ENCODE assay signal across 8 cellular contexts in genomic region chr12:27142102-27142721, GRCh38. TPM values are rescaled to one million over a fixed set of nuclear protein-coding genes. Genes with fewer than 3 reads are reported as not detected.
DNase-seq lines count a peak whose midpoint lies in the region; ATAC-seq and TF ChIP-seq lines count a peak whose summit lies in the region.

No MANE protein-coding gene starts in this region.

- in situ Hi-C loops in IMR-90 (cut with MboI; ENCODE audit: low sequenced_read_pairs), result no loop called here

- no peak overlapping the region for H2BK20ac ChIP-seq in IMR-90 (ENCODE audit: low read depth, low read length)

- no peaks in the 10 kb centered on the region for H3F3A ChIP-seq in DOHH2 (ENCODE audit: control insufficient read depth, insufficient read depth)
- H3F3A ChIP-seq in OCI-LY1 (ENCODE audit: insufficient read depth, low read length), result no peaks in the 10 kb centered on the region

- H3K4me2 ChIP-seq in DOHH2 (ENCODE audit: low read length) (no peak overlapping the region), IMR-90 (ENCODE audit: low read depth, low read length) (no peak overlapping the region), OCI-LY1 (ENCODE audit: low read length) (no peak overlapping the region)

- peaks cover 5% of the 10 kb centered on the region for H3K36me3 Mint-ChIP-seq in activated naive CD8-positive, alpha-beta T cell treated with anti-CD3 and anti-CD28 coated beads for 36 hours

- DNase-seq in IMR-90, result peak; percentile 84
- DNase-seq in activated naive CD8-positive, alpha-beta T cell treated with anti-CD3 and anti-CD28 coated beads for 36 hours, result peak; percentile 24
- DNase-seq in head of caudate nucleus, result peak in 39 of 42 donors; percentile 7 to 84 (median 58)
- DNase-seq in posterior vena cava (ENCODE audit: low spot score), result peak; percentile 82

- no peaks in the 10 kb centered on the region for H3K79me1 ChIP-seq in IMR-90 (ENCODE audit: low read depth in 1 of 2, low read length in 2 of 2)

- no peak overlapping the region for H3K9ac ChIP-seq in IMR-90 (ENCODE audit: low read depth, low read length)
- H3K9ac ChIP-seq in OCI-LY1 (ENCODE audit: low read length), result no peak overlapping the region

- POLR2A ChIA-PET in IMR-90 (lab: Charles Lee; ENCODE audit: unreplicated experiment), result no interaction called here

- CTCF ChIA-PET in IMR-90 (lab: Yijun Ruan, JAX), result no interaction called here

- H3K14ac ChIP-seq in IMR-90 (replicated peaks; ENCODE audit: low read depth, low read length), result no peak overlapping the region

- peaks cover 4% of the 10 kb centered on the region for H3K27me3 Mint-ChIP-seq in activated naive CD8-positive, alpha-beta T cell treated with anti-CD3 and anti-CD28 coated beads for 36 hours

- H2BK120ac ChIP-seq in IMR-90 (ENCODE audit: low read depth, low read length), result no peak overlapping the region

- H3K9me2 ChIP-seq in DOHH2 (replicated peaks; ENCODE audit: control insufficient read depth, low read length) (no peaks in the 10 kb centered on the region), OCI-LY1 (ENCODE audit: low read depth, low read length) (no peaks in the 10 kb centered on the region)

- no peak overlapping the region for H4K91ac ChIP-seq in IMR-90 (ENCODE audit: insufficient read depth, low read depth, low read length)

- H3K9me1 ChIP-seq in IMR-90 (ENCODE audit: insufficient read depth, low read length), result no peaks in the 10 kb centered on the region

- H3K9me3 ChIP-seq in DOHH2 (ENCODE audit: control insufficient read depth, insufficient read depth, low read length) (no peaks in the 10 kb centered on the region), IMR-90 (ENCODE audit: control insufficient read depth, insufficient read depth, low read length) (no peaks in the 10 kb centered on the region), OCI-LY1 (ENCODE audit: low read length) (no peaks in the 10 kb centered on the region)

- H2AK5ac ChIP-seq in IMR-90 (ENCODE audit: low read depth, low read length), result no peak overlapping the region

- H4K8ac ChIP-seq in IMR-90 (ENCODE audit: low read depth in 2 of 2, low read length in 2 of 2), result no peak overlapping the region

- no peaks in the 10 kb centered on the region for H3K79me2 ChIP-seq in DOHH2 (ENCODE audit: control insufficient read depth, low read length)
- H3K79me2 ChIP-seq in OCI-LY1 (ENCODE audit: insufficient read depth, low read length), result no peaks in the 10 kb centered on the region

- H2BK15ac ChIP-seq in IMR-90 (ENCODE audit: low read depth, low read length), result no peak overlapping the region

- no peak overlapping the region for H3K27ac Mint-ChIP-seq in activated naive CD8-positive, alpha-beta T cell treated with anti-CD3 and anti-CD28 coated beads for 36 hours

- peak; percentile 98 for ATAC-seq in IMR-90 (ENCODE audit: low read depth)
- no peak for ATAC-seq in HG02678 (IDR thresholded peaks at IDR 0.05; ENCODE audit: unreplicated experiment)
- no peak for ATAC-seq in GM18511 (IDR thresholded peaks at IDR 0.05; ENCODE audit: unreplicated experiment)

- peak overlapping the region; percentile 13 for H2AFZ ChIP-seq in IMR-90 (replicated peaks; ENCODE audit: low read length, poor library complexity)
- H2AFZ ChIP-seq in OCI-LY1 (ENCODE audit: low read length), result no peak overlapping the region

- H3K56ac ChIP-seq in IMR-90 (ENCODE audit: extremely low read depth, insufficient read depth, low read length), result no peak overlapping the region

- no CpG with 5 or more reads among the region's 3 CpGs for WGBS in IMR-90 (ENCODE audit: extremely low coverage in 2 of 2, insufficient read length in 1 of 2), 2 experiments

- no peaks in the 10 kb centered on the region for H3K36me3 ChIP-seq in DOHH2 (ENCODE audit: control insufficient read depth, low read length)
- H3K36me3 ChIP-seq in IMR-90 (ENCODE audit: control insufficient read depth, insufficient read depth, low read length), result no peaks in the 10 kb centered on the region
- H3K36me3 ChIP-seq in OCI-LY1 (ENCODE audit: insufficient read depth, low read length), result no peaks in the 10 kb centered on the region

- no peaks in the 10 kb centered on the region for H3K27me3 ChIP-seq in DOHH2 (ENCODE audit: control insufficient read depth, low read length)
- no peaks in the 10 kb centered on the region for H3K27me3 ChIP-seq in IMR-90 (ENCODE audit: control insufficient read depth, insufficient read depth, low read length)
- H3K27me3 ChIP-seq in OCI-LY1 (ENCODE audit: insufficient read depth, low read length), result no peaks in the 10 kb centered on the region

- no peak overlapping the region for H3K4me3 ChIP-seq in DOHH2 (ENCODE audit: low read length)
- no peak overlapping the region for H3K4me3 ChIP-seq in IMR-90 (ENCODE audit: insufficient read depth, low read depth, low read length)
- H3K4me3 ChIP-seq in OCI-LY1 (ENCODE audit: low read depth, low read length, poor library complexity, severe bottlenecking), result no peak overlapping the region

- H3K9me3 Mint-ChIP-seq in activated naive CD8-positive, alpha-beta T cell treated with anti-CD3 and anti-CD28 coated beads for 36 hours, result peaks cover 5% of the 10 kb centered on the region

- no peak for TF ChIP-seq POLR2A in IMR-90 (IDR thresholded peaks at IDR 0.05; ENCODE audit: low read depth, low read length)

- intact Hi-C loops in IMR-90 (cut with micrococcal nuclease) (loop anchor here (1.0 to 2.0 kb wide), 5 partner anchors 49 to 165 kb away; partner anchors contain the start of gene STK38L), head of caudate nucleus (cut with DNase I) (no loop called here), posterior vena cava (cut with DNase I) (no loop called here)

- no peak overlapping the region for H3K23ac ChIP-seq in IMR-90 (ENCODE audit: low read depth, low read length)

- H3K4me3 Mint-ChIP-seq in activated naive CD8-positive, alpha-beta T cell treated with anti-CD3 and anti-CD28 coated beads for 36 hours, result no peak overlapping the region

- H2BK5ac ChIP-seq in IMR-90 (ENCODE audit: low read depth, low read length, poor library complexity, severe bottlenecking), result no peak overlapping the region

- BruUV-seq in IMR-90 (replicated peaks; lab: Mats Ljungman, UMichigan), result no TSS peak

- peak; percentile 87 for TF ChIP-seq RAD21 in IMR-90 (IDR thresholded peaks at IDR 0.05; ENCODE audit: low read length)

- H3K18ac ChIP-seq in IMR-90 (ENCODE audit: low read depth, low read length), result no peak overlapping the region

- H3K27ac ChIP-seq in DOHH2 (ENCODE audit: low read depth, low read length) (no peak overlapping the region), IMR-90 (ENCODE audit: insufficient read depth, low read length) (no peak overlapping the region), OCI-LY1 (ENCODE audit: low read depth, low read length, poor library complexity, severe bottlenecking) (no peak overlapping the region)

- H3K4me1 ChIP-seq in DOHH2 (ENCODE audit: control insufficient read depth, low read length) (no peaks in the 10 kb centered on the region), IMR-90 (ENCODE audit: control insufficient read depth, insufficient read depth, low read length) (peaks cover 3% of the 10 kb centered on the region; the same call in 1 of the 2 replicates), OCI-LY1 (ENCODE audit: insufficient read depth, low read length, severe bottlenecking) (no peaks in the 10 kb centered on the region)

- H4K5ac ChIP-seq in IMR-90 (ENCODE audit: low read depth, low read length), result no peak overlapping the region

- no peaks in the 10 kb centered on the region for H4K20me1 ChIP-seq in DOHH2 (ENCODE audit: control insufficient read depth, insufficient read depth, low read depth, low read length)
- no peaks in the 10 kb centered on the region for H4K20me1 ChIP-seq in IMR-90 (ENCODE audit: insufficient read depth, low read length)
- no peaks in the 10 kb centered on the region for H4K20me1 ChIP-seq in OCI-LY1 (ENCODE audit: insufficient read depth, low read length)

- dilution Hi-C loops in IMR-90 (cut with HindIII; ENCODE audit: low sequenced_read_pairs, unreplicated experiment), result no loop called here

- TF ChIP-seq CTCF in DOHH2 (IDR thresholded peaks at IDR 0.05; ENCODE audit: low read depth, low read length, poor library complexity, severe bottlenecking), result peak; percentile 85
- TF ChIP-seq CTCF in IMR-90 (conservative IDR thresholded peaks at IDR 0.05; ENCODE audit: low read depth, low read length), result peak; percentile 85
- peak; percentile 94 for TF ChIP-seq CTCF in OCI-LY1 (IDR thresholded peaks at IDR 0.05; ENCODE audit: low read length)

- H2AK9ac ChIP-seq in IMR-90 (replicated peaks; ENCODE audit: low read depth, low read length, poor library complexity), result no peak overlapping the region

- peaks cover 16% of the 10 kb centered on the region for H3K4me1 Mint-ChIP-seq in activated naive CD8-positive, alpha-beta T cell treated with anti-CD3 and anti-CD28 coated beads for 36 hours

- no peak overlapping the region for H3K4ac ChIP-seq in IMR-90 (ENCODE audit: low read depth, low read length)

TF ChIP-seq in IMR-90, 13 proteins besides CTCF, POLR2A, EP300 and RAD21:
- TF ChIP-seq USF2 (IDR thresholded peaks at IDR 0.05; ENCODE audit: low read depth, low read length), result no peak
- peak; percentile 79 for TF ChIP-seq SMC3 (IDR thresholded peaks at IDR 0.05; ENCODE audit: low read depth, low read length)
TF ChIP-seq in IMR-90: peak in this region for 1.

RNA-seq across cellular contexts. Expression of gene C12orf71, which starts 59.8 kb away (rescaled TPM):
- total RNA-seq in IMR-90 (2012; rRNA removed), result not detected in 2 replicates
- polyA plus RNA-seq in IMR-90 (2012; rRNA removed), result not detected in 2 replicates
- polyA plus RNA-seq in IMR-90 (2012; cell fraction: cytosol; rRNA removed), result not detected in 2 replicates
- polyA plus RNA-seq in IMR-90 (2012; cell fraction: nucleus; rRNA removed; ENCODE audit: low replicate concordance), result not detected in 2 replicates
- not detected for total RNA-seq in activated naive CD8-positive, alpha-beta T cell treated with anti-CD3 and anti-CD28 coated beads for 36 hours
- total RNA-seq in posterior vena cava, result not detected

Comparison
In these comparisons a context has a peak if more than half of its experiments do, and no peak if none do; other contexts are left out.
1. DNase-seq: peak in every context shown above with its lines; median percentile 84 in IMR-90; 82 in posterior vena cava; 58 in head of caudate nucleus; 24 in activated naive CD8-positive, alpha-beta T cell treated with anti-CD3 and anti-CD28 coated beads for 36 hours.